8 cellular contexts compared by ENCODE assay signal in the genomic region with DNA sequence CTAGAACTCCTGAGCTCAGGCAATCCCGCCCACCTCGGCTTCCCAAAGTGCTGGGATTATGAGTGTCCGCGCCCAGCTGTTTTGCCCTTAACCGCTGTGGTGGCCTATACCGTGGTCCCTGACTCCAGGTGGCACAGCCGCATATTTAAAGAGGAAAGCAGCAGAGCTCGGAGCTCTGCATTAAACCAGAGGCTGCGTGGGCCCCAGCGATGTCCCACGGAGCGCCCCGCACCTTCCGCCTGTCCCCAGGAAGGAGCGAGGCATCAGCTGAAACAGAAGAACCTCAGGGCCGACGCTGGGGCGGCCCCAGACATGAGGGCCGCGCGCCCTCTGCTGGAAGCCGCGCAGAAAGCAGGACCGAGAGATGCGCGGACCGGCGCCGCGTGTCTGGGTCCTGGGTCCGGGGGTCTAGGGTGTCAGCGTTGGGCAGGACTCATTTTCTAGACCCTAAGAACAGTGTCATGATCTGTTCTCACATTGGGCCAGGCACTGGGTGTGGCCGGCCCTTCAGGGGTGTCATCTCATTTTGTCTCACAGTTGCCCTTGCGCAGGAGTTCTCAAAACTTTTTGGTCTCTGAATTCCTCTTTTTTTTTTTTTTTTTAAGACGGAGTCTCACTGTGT. TPM values are rescaled to one million over a fixed set of nuclear protein-coding genes. Genes with fewer than 3 reads are reported as not detected.
DNase-seq lines count a peak whose midpoint lies in the region; ATAC-seq and TF ChIP-seq lines count a peak whose summit lies in the region.

No MANE protein-coding gene starts in this region.

- TF ChIP-seq POLR2A in uterus (IDR thresholded peaks at IDR 0.05): peak in 1 of 2 donors; percentile 14

- DNase-seq in GM06990 (ENCODE audit: extremely low read depth, insufficient read length): peak; percentile 76
- peak; percentile 43 for DNase-seq in LHCN-M2 (ENCODE audit: low read depth)
- peak; percentile 30 for DNase-seq in SKM-1 (lab: John Stamatoyannopoulos, UW; ENCODE audit: unreplicated experiment)
- peak; percentile 79 for DNase-seq in activated naive CD4-positive, alpha-beta T cell treated with anti-CD3 and anti-CD28 coated beads, Interleukin-2, amount 50 U/mL, for 16 hours
- DNase-seq in Right ventricle myocardium superior: peak; percentile 80
- DNase-seq in pulmonary artery endothelial cell (ENCODE audit: low read depth, low spot score): peak; percentile 17
- DNase-seq in uterus: peak in 1 of 2 donors; percentile 45

- H3K9me3 ChIP-seq in uterus: no peaks in the 10 kb centered on the region

- TF ChIP-seq CTCF in GM06990 (IDR thresholded peaks at IDR 0.05; ENCODE audit: insufficient read depth, low read length, poor library complexity, severe bottlenecking) (peak; percentile 98), uterus (IDR thresholded peaks at IDR 0.05) (peak; percentile 63 to 86 (median 78))

- H3K36me3 ChIP-seq in GM06990 (ENCODE audit: control insufficient read depth, insufficient read depth, low read length) (no peaks in the 10 kb centered on the region), uterus (no peaks in the 10 kb centered on the region)

- no peak overlapping the region for H3K27ac ChIP-seq in uterus

- H3K4me1 ChIP-seq in uterus: no peaks in the 10 kb centered on the region

- H3K4me3 ChIP-seq in GM06990 (replicated peaks; ENCODE audit: low read depth, low read length) (no peak overlapping the region), uterus (no peak overlapping the region)

- peak; percentile 92 for ATAC-seq in Right ventricle myocardium superior (ENCODE audit: poor library complexity)
- ATAC-seq in GM18867 (IDR thresholded peaks at IDR 0.05; ENCODE audit: unreplicated experiment): no peak

- intact Hi-C loops in Right ventricle myocardium superior (cut with DNase I): loop anchor here (10.0 kb wide), 2 partner anchors 102 to 342 kb away; no protein-coding TSS in a partner anchor
- intact Hi-C loops in uterus (cut with DNase I; ENCODE audit: low total_unique reads): no loop called here

- H3K27me3 ChIP-seq in GM06990 (replicated peaks; ENCODE audit: control insufficient read depth, insufficient read depth, low read length) (no peaks in the 10 kb centered on the region), uterus (no peaks in the 10 kb centered on the region)

RNA-seq across cellular contexts. Expression of gene LAMC3, which starts 37.7 kb away (rescaled TPM):
- total RNA-seq in LHCN-M2 (2014; rRNA removed) (not detected in 2 replicates), Right ventricle myocardium superior (0.03 TPM), pulmonary artery endothelial cell (0.07 TPM in 1 of 2 replicates, not detected in the other), uterus (10 to 100 TPM in 1 of 4 donors, 1 to 10 TPM in 3; 2.6 to 58.5 (median 3.6) TPM)
- polyA plus RNA-seq in LHCN-M2 (2012): not detected

RNA-seq across cellular contexts. Expression of gene AIF1L, which starts 49.6 kb away (rescaled TPM):
- total RNA-seq in LHCN-M2 (2014; rRNA removed) (0.06 TPM in 1 of 2 replicates, not detected in the other), Right ventricle myocardium superior (22.8 TPM), pulmonary artery endothelial cell (64.6 and 72.3 TPM in 2 replicates), uterus (10 to 100 TPM in 3 of 4 donors, 1 to 10 TPM in 1; 4.9 to 27.3 (median 16.8) TPM)
- polyA plus RNA-seq in LHCN-M2 (2012): 0.04 TPM
